Comparison of ENCODE assay signal across 24 cellular contexts in genomic region chr7:1950066-1950622, GRCh38.
DNase-seq lines count a peak whose midpoint lies in the region; ATAC-seq, FAIRE-seq and TF ChIP-seq lines count a peak whose summit lies in the region.
"Had no signal": no experiment of that assay in that cellular context is flagged by ENCODE, and none has a peak within 500 bp of the region (broad histone marks: within the 10 kb centered on the region; RNA-seq: fewer than 3 reads in every experiment).

No MANE protein-coding gene starts in this region.

- H3K9ac ChIP-seq in H9 (ENCODE audit: extremely low read depth, insufficient read length, low read length) = no peak overlapping the region

- H2BK120ac ChIP-seq in H9 (ENCODE audit: low read depth, low read length, poor library complexity, severe bottlenecking) = no peak overlapping the region

- no peak overlapping the region for H3T11ph ChIP-seq in H9 (ENCODE audit: low read length)

- H3K79me1 ChIP-seq in H9 (ENCODE audit: insufficient read depth, low read depth, low read length, poor library complexity, severe bottlenecking) = no peaks in the 10 kb centered on the region

- ATAC-seq in left cardiac atrium (no peak), upper lobe of right lung (peak; percentile 16)
- ATAC-seq: stimulated activated memory B cell treated with anti-CD40 and anti-IgM and Interleukin-4, amounts not matched to agents 10 μg/mL and 1 μg/mL and 100 μg/mL, for 72 hours had no signal

- H4K91ac ChIP-seq in H9 (ENCODE audit: insufficient read length, low read depth, low read length) = no peak overlapping the region

- peaks cover 0 to 1% (median 0%) of the 10 kb centered on the region in 3 experiments; a peak in 2 of 7 replicates for H3K36me3 Mint-ChIP-seq in H9 (ENCODE audit: insufficient read depth in 1 of 3, low read depth in 3 of 3)
- no peaks in the 10 kb centered on the region for H3K36me3 Mint-ChIP-seq in immature natural killer cell
- H3K36me3 Mint-ChIP-seq: mesothelial cell of epicardium had no signal

- H3K4me1 Mint-ChIP-seq in H9 (peaks cover 0 to 1% of the 10 kb centered on the region in 2 experiments; a peak in 1 of 4 replicates), immature natural killer cell (peaks cover 31 to 33% of the 10 kb centered on the region in 2 donors)
- H3K4me1 Mint-ChIP-seq: nephron had no signal

- H3K27me3 Mint-ChIP-seq in H9 (ENCODE audit: low read depth) = no peaks in the 10 kb centered on the region
- peaks cover 0 to 12% (median 2%) of the 10 kb centered on the region in 3 donors for H3K27me3 Mint-ChIP-seq in immature natural killer cell (ENCODE audit: low read depth in 3 of 3)
- H3K27me3 Mint-ChIP-seq: stimulated activated memory B cell treated with anti-CD40 and anti-IgM and Interleukin-4, amounts not matched to agents 10 μg/mL and 1 μg/mL and 100 μg/mL, for 72 hours had no signal

- no peak for TF ChIP-seq CTCF in H9 (conservative IDR thresholded peaks at IDR 0.05)
- no peak for TF ChIP-seq CTCF in upper lobe of right lung (IDR thresholded peaks at IDR 0.05)

- no peaks in the 10 kb centered on the region for H3K79me2 ChIP-seq in H9 (ENCODE audit: insufficient read depth, low read length)

- H3K18ac ChIP-seq in H9 (ENCODE audit: insufficient read length, low read depth, low read length) = no peak overlapping the region

- no CpG with 5 or more reads among the region's 26 CpGs for WGBS in H9 (ENCODE audit: extremely low coverage, insufficient read length, low lambda C conversion rate)

- H4K20me1 ChIP-seq in H9 (ENCODE audit: control insufficient read depth, insufficient read depth, insufficient read length) = no peaks in the 10 kb centered on the region

- H3K9me3 Mint-ChIP-seq in H9 (no peaks in the 10 kb centered on the region), immature natural killer cell (peaks cover 0 to 2% (median 0%) of the 10 kb centered on the region in 6 donors)
- H3K9me3 Mint-ChIP-seq: mesothelial cell of epicardium; nephron; stimulated activated memory B cell treated with anti-CD40 and anti-IgM and Interleukin-4, amounts not matched to agents 10 μg/mL and 1 μg/mL and 100 μg/mL, for 72 hours; T-helper 2 cell treated with Interferon-gamma antibody and Interleukin-4, amounts not matched to agents 5 μg/mL and 100 μg/mL, for 36 hours had no signal

- no peak overlapping the region for H2AFZ ChIP-seq in H9 (ENCODE audit: low read length)

- DNase-seq in left cardiac atrium = peak; percentile 7
- no peak for DNase-seq in cardiac septum (ENCODE audit: low spot score)
- DNase-seq in H9 = no peak
- no peak for DNase-seq in immature natural killer cell
- no peak for DNase-seq in upper lobe of right lung
- DNase-seq in DMS53 treated with DMSO at 0.1 percent for 48 hours (lab: John Stamatoyannopoulos, UW; ENCODE audit: unreplicated experiment) = no peak
- DNase-seq in NCI-H1930 (lab: John Stamatoyannopoulos, UW) = no peak
- DNase-seq in frontal cortex (ENCODE audit: low spot score in 2 of 2) = no peak
- DNase-seq: activated CD4-positive, alpha-beta T cell treated with anti-CD3 and anti-CD28 coated beads, Interleukin-2, amount 50 U/mL, for 4 hours; activated effector memory CD4-positive, alpha-beta T cell treated with anti-CD3 and anti-CD28 coated beads, Interleukin-2, amount 50 U/mL, for 16 hours; colonic mucosa; KG1; left colon; stimulated activated CD4-positive, alpha-beta T cell treated with anti-CD3 and anti-CD28 coated beads, Interleukin-1b, Interleukin-23, amount 100 ng/mL, for 48 hours had no signal

- H3K36me3 ChIP-seq in upper lobe of right lung = no peaks in the 10 kb centered on the region
- H3K36me3 ChIP-seq: adrenal gland, colonic mucosa, thoracic aorta had no signal

- H3K56ac ChIP-seq in H9 (ENCODE audit: insufficient read length, low read depth, low read length) = no peak overlapping the region

- no peak overlapping the region for H3K14ac ChIP-seq in H9 (ENCODE audit: insufficient read depth, low read length)

- no peak overlapping the region for H3K27ac ChIP-seq in H9 (ENCODE audit: insufficient read length, low read depth, low read length)
- no peak overlapping the region for H3K27ac ChIP-seq in upper lobe of right lung
- H3K27ac ChIP-seq: adrenal gland, colonic mucosa, thoracic aorta, VCaP had no signal

- H3K4me2 ChIP-seq in H9 (ENCODE audit: insufficient read depth, insufficient read length, low read length) = no peak overlapping the region

- H2BK15ac ChIP-seq in H9 (ENCODE audit: low read depth, low read length) = no peak overlapping the region

- H3K27ac Mint-ChIP-seq in H9 (peak overlapping the region in 2 of 3 experiments; percentile 96 to 97; a peak in 5 of 7 replicates), immature natural killer cell (peak overlapping the region in 1 of 6 donors; percentile 45)
- H3K27ac Mint-ChIP-seq: mesothelial cell of epicardium, nephron had no signal

- H3K4me1 ChIP-seq in H9 (ENCODE audit: insufficient read depth, low read length) (no peaks in the 10 kb centered on the region), upper lobe of right lung (peaks cover 9% of the 10 kb centered on the region)
- H3K4me1 ChIP-seq: adrenal gland, colonic mucosa had no signal

- no peak overlapping the region for H3K23ac ChIP-seq in H9 (ENCODE audit: insufficient read length, low read depth, low read length)

- no peak overlapping the region for H2BK5ac ChIP-seq in H9 (ENCODE audit: insufficient read length, low read length)

- H4K5ac ChIP-seq in H9 (ENCODE audit: insufficient read length, low read depth, low read length) = no peak overlapping the region

- no peaks in the 10 kb centered on the region for H3K23me2 ChIP-seq in H9 (ENCODE audit: insufficient read length, low read depth, low read length, poor library complexity, severe bottlenecking)

- H3K27me3 ChIP-seq in H9 (ENCODE audit: insufficient read depth, low read length) = no peaks in the 10 kb centered on the region
- no peaks in the 10 kb centered on the region for H3K27me3 ChIP-seq in upper lobe of right lung
- H3K27me3 ChIP-seq: adrenal gland, colonic mucosa had no signal

- H4K8ac ChIP-seq in H9 (replicated peaks; ENCODE audit: insufficient read length, low read depth, low read length) = no peak overlapping the region

- no peak overlapping the region for H3K4ac ChIP-seq in H9 (ENCODE audit: low read depth, low read length)

- H3K4me3 ChIP-seq in upper lobe of right lung = no peak overlapping the region
- H3K4me3 ChIP-seq: adrenal gland, colonic mucosa, thoracic aorta had no signal

- H2BK12ac ChIP-seq in H9 (ENCODE audit: insufficient read length, low read depth, low read length) = no peak overlapping the region

- intact Hi-C loops in left cardiac atrium (cut with DNase I) = no loop called here
- intact Hi-C loops in cardiac septum (cut with DNase I) = no loop called here
- intact Hi-C loops in upper lobe of right lung (cut with DNase I) = no loop called here

- no peak overlapping the region for H2BK20ac ChIP-seq in H9 (ENCODE audit: low read depth, low read length, poor library complexity, severe bottlenecking)

- no peak for FAIRE-seq in frontal cortex (lab: Jason Lieb, UNC)
- FAIRE-seq: endometrium, GM12892, RCC 7860 had no signal

- H3K4me3 Mint-ChIP-seq in H9 = no peak overlapping the region
- peak overlapping the region in 3 of 5 donors; percentile 34 to 38 (median 38) for H3K4me3 Mint-ChIP-seq in immature natural killer cell
- H3K4me3 Mint-ChIP-seq: mesothelial cell of epicardium; nephron; stimulated activated memory B cell treated with anti-CD40 and anti-IgM and Interleukin-4, amounts not matched to agents 10 μg/mL and 1 μg/mL and 100 μg/mL, for 72 hours; T-helper 2 cell treated with Interferon-gamma antibody and Interleukin-4, amounts not matched to agents 5 μg/mL and 100 μg/mL, for 36 hours had no signal

- H3K9me3 ChIP-seq in H9 (ENCODE audit: control insufficient read depth, low read depth, low read length) (no peaks in the 10 kb centered on the region), upper lobe of right lung (no peaks in the 10 kb centered on the region)
- H3K9me3 ChIP-seq: adrenal gland, colonic mucosa, thoracic aorta had no signal

- no peak overlapping the region for H2AK5ac ChIP-seq in H9 (ENCODE audit: insufficient read length, low read length)

Comparison
In these comparisons a context has a peak if more than half of its experiments do, and no peak if none do; other contexts are left out.
1. H3K4me3 Mint-ChIP-seq: peak in immature natural killer cell (3 of 5); none in H9 (0 of 2).